ENCODE assay signal across 24 cellular contexts in the genomic region with DNA sequence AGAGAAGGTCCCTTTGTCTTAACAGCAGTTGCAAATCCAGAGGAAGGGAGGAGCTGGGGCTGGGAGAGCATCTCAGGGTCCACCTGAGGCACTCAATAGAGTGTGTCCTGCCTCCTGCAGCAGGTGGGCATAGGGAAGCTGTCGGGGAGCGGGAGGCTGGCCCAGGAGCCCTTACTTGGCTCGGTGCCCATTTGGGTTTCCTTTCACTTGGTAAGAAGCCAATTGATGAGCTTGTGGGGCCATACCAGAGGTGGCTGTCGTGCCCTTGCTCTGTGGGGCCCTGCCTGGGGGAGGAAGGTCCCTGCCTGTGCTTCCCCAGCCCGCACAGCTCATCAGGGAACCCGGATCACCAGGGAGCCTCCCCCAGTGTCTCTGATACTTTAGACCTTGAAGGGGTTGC.
DNase-seq lines count a peak whose midpoint lies in the region; ATAC-seq and TF ChIP-seq lines count a peak whose summit lies in the region.
"Had no signal": no experiment of that assay in that cellular context is flagged by ENCODE, and none has a peak within 500 bp of the region (broad histone marks: within the 10 kb centered on the region; RNA-seq: fewer than 3 reads in every experiment).

No MANE protein-coding gene starts in this region.

- ATAC-seq in natural killer cell treated with Interleukin-12 subunit alpha and Interleukin-12 subunit beta and Interleukin-15 and Interleukin-18, amount 100 ng/mL, for 72 hours: no peak
- ATAC-seq in natural killer cell: no peak
- ATAC-seq: activated T-helper 17 cell treated with anti-CD3 and anti-CD28 coated beads, Interleukin-2, amount 50 U/mL, for 72 hours; stimulated activated naive CD8-positive, alpha-beta T cell treated with anti-CD3 and anti-CD28 coated beads, Interleukin-15, Interleukin-2, amounts not matched to agents 100 U/mL and 50 U/mL, for 24 hours had no signal

- no peak overlapping the region for H3K4me3 Mint-ChIP-seq in natural killer cell treated with Interleukin-12 subunit alpha and Interleukin-12 subunit beta and Interleukin-15 and Interleukin-18, amount 100 ng/mL, for 72 hours
- H3K4me3 Mint-ChIP-seq in natural killer cell (no peak overlapping the region), endothelial cell (ENCODE audit: unreplicated experiment) (peak overlapping the region; percentile 71), nephron progenitor cell (no peak overlapping the region)
- H3K4me3 Mint-ChIP-seq: activated naive CD8-positive, alpha-beta T cell treated with anti-CD3 and anti-CD28 coated beads, Interleukin-2, amount 10 ng/mL, durations not matched to agents 7 days and 5 days; activated T-helper 17 cell treated with anti-CD3 and anti-CD28 coated beads, Interleukin-2, amount 50 U/mL, for 72 hours; CD4-positive, alpha-beta T cell; memory B cell had no signal

- H3K4me1 Mint-ChIP-seq in natural killer cell treated with Interleukin-12 subunit alpha and Interleukin-12 subunit beta and Interleukin-15 and Interleukin-18, amount 100 ng/mL, for 72 hours (ENCODE audit: low read depth in 2 of 2): peaks cover 0 to 4% of the 10 kb centered on the region in 2 donors
- H3K4me1 Mint-ChIP-seq in natural killer cell (no peaks in the 10 kb centered on the region), endothelial cell (ENCODE audit: unreplicated experiment) (peaks cover 28% of the 10 kb centered on the region), nephron progenitor cell (peaks cover 23% of the 10 kb centered on the region)
- H3K4me1 Mint-ChIP-seq: activated naive CD8-positive, alpha-beta T cell treated with anti-CD3 and anti-CD28 coated beads, Interleukin-2, amount 10 ng/mL, durations not matched to agents 7 days and 5 days; activated T-helper 17 cell treated with anti-CD3 and anti-CD28 coated beads, Interleukin-2, amount 50 U/mL, for 72 hours; memory B cell had no signal

- TF ChIP-seq CTCF in natural killer cell (IDR thresholded peaks at IDR 0.05): no peak
- TF ChIP-seq CTCF in endothelial cell (IDR thresholded peaks at IDR 0.05; ENCODE audit: unreplicated experiment): no peak
- no peak for TF ChIP-seq CTCF in nephron progenitor cell (IDR thresholded peaks at IDR 0.05)

- intact Hi-C loops in natural killer cell (cut with micrococcal nuclease): no loop called here

- peaks cover 0 to 3% of the 10 kb centered on the region in 2 donors for H3K27me3 Mint-ChIP-seq in natural killer cell treated with Interleukin-12 subunit alpha and Interleukin-12 subunit beta and Interleukin-15 and Interleukin-18, amount 100 ng/mL, for 72 hours
- H3K27me3 Mint-ChIP-seq in natural killer cell (ENCODE audit: low read depth in 2 of 2) (no peaks in the 10 kb centered on the region), endothelial cell (ENCODE audit: unreplicated experiment) (peaks cover 24% of the 10 kb centered on the region), nephron progenitor cell (ENCODE audit: low read depth, poor library complexity) (peaks cover 7% of the 10 kb centered on the region)
- H3K27me3 Mint-ChIP-seq: CD4-positive, alpha-beta T cell had no signal

- H3K36me3 Mint-ChIP-seq in natural killer cell treated with Interleukin-12 subunit alpha and Interleukin-12 subunit beta and Interleukin-15 and Interleukin-18, amount 100 ng/mL, for 72 hours: no peaks in the 10 kb centered on the region
- H3K36me3 Mint-ChIP-seq in natural killer cell (no peaks in the 10 kb centered on the region), endothelial cell (ENCODE audit: low read depth, unreplicated experiment) (peaks cover 63% of the 10 kb centered on the region), nephron progenitor cell (ENCODE audit: low read depth) (no peaks in the 10 kb centered on the region)
- H3K36me3 Mint-ChIP-seq: activated naive CD8-positive, alpha-beta T cell treated with anti-CD3 and anti-CD28 coated beads, Interleukin-2, amount 10 ng/mL, durations not matched to agents 7 days and 5 days; memory B cell had no signal

- H3K27ac Mint-ChIP-seq in natural killer cell treated with Interleukin-12 subunit alpha and Interleukin-12 subunit beta and Interleukin-15 and Interleukin-18, amount 100 ng/mL, for 72 hours: no peak overlapping the region
- H3K27ac Mint-ChIP-seq in natural killer cell (no peak overlapping the region), endothelial cell (ENCODE audit: unreplicated experiment) (peak overlapping the region; percentile 53), nephron progenitor cell (no peak overlapping the region)
- H3K27ac Mint-ChIP-seq: activated naive CD8-positive, alpha-beta T cell treated with anti-CD3 and anti-CD28 coated beads, Interleukin-2, amount 10 ng/mL, durations not matched to agents 7 days and 5 days; activated T-helper 17 cell treated with anti-CD3 and anti-CD28 coated beads, Interleukin-2, amount 50 U/mL, for 72 hours; CD4-positive, alpha-beta T cell; memory B cell had no signal

- DNase-seq in DMS79 treated with DMSO at 0.1 percent for 48 hours (lab: John Stamatoyannopoulos, UW): peak; percentile 27
- DNase-seq in DMS79 (lab: John Stamatoyannopoulos, UW): no peak
- peak; percentile 37 for DNase-seq in natural killer cell treated with Interleukin-12 subunit alpha and Interleukin-12 subunit beta and Interleukin-15 and Interleukin-18, amount 100 ng/mL, for 72 hours (ENCODE audit: low spot score)
- no peak for DNase-seq in natural killer cell
- DNase-seq in endothelial cell (ENCODE audit: low spot score): no peak
- no peak for DNase-seq in nephron progenitor cell
- no peak for DNase-seq in NCI-H524 (lab: John Stamatoyannopoulos, UW)
- no peak for DNase-seq in NCI-H1048 (lab: John Stamatoyannopoulos, UW)
- DNase-seq: 8988T; activated CD4-positive, CD25-positive, alpha-beta regulatory T cell; activated CD8-positive, alpha-beta memory T cell treated with anti-CD3 and anti-CD28 coated beads, Interleukin-2, amount 50 U/mL, for 4 hours; activated naive CD8-positive, alpha-beta T cell treated with anti-CD3 and anti-CD28 coated beads, Interleukin-2, amount 10 ng/mL, durations not matched to agents 7 days and 5 days; CD4-positive, alpha-beta T cell; esophagus squamous epithelium; GDM1; hippocampal formation; NCI-H2081; NCI-H524 treated with DMSO at 0.1 percent for 48 hours; stimulated activated naive CD8-positive, alpha-beta T cell treated with anti-CD3 and anti-CD28 coated beads, Interleukin-15, Interleukin-2, amounts not matched to agents 100 U/mL and 50 U/mL, for 24 hours; T-helper 1 cell; testis; uterus had no signal

- no peaks in the 10 kb centered on the region for H3K9me3 Mint-ChIP-seq in natural killer cell treated with Interleukin-12 subunit alpha and Interleukin-12 subunit beta and Interleukin-15 and Interleukin-18, amount 100 ng/mL, for 72 hours
- H3K9me3 Mint-ChIP-seq in natural killer cell: no peaks in the 10 kb centered on the region
- H3K9me3 Mint-ChIP-seq in endothelial cell (ENCODE audit: unreplicated experiment): no peaks in the 10 kb centered on the region
- H3K9me3 Mint-ChIP-seq in nephron progenitor cell: no peaks in the 10 kb centered on the region
- H3K9me3 Mint-ChIP-seq: activated naive CD8-positive, alpha-beta T cell treated with anti-CD3 and anti-CD28 coated beads, Interleukin-2, amount 10 ng/mL, durations not matched to agents 7 days and 5 days; activated T-helper 17 cell treated with anti-CD3 and anti-CD28 coated beads, Interleukin-2, amount 50 U/mL, for 72 hours; CD4-positive, alpha-beta T cell had no signal

Comparison
In these comparisons a context has a peak if more than half of its experiments do, and no peak if none do; other contexts are left out.
1. DNase-seq: peak in DMS79 treated with DMSO at 0.1 percent for 48 hours (single experiment) and natural killer cell treated with Interleukin-12 subunit alpha and Interleukin-12 subunit beta and Interleukin-15 and Interleukin-18, amount 100 ng/mL, for 72 hours (single experiment); none in DMS79 (single experiment), natural killer cell (single experiment), endothelial cell (single experiment), nephron progenitor cell (single experiment), NCI-H524 (0 of 2) and NCI-H1048 (single experiment).